In genomic region chr11:119323532-119324033, GRCh38 we compare ENCODE assay signal across 8 cellular contexts. TPM values are rescaled to one million over a fixed set of nuclear protein-coding genes. Genes with fewer than 3 reads are reported as not detected.
DNase-seq lines count a peak whose midpoint lies in the region; ATAC-seq lines count a peak whose summit lies in the region.

No MANE protein-coding gene starts in this region.

- DNase-seq in G401 (ENCODE audit: low spot score) (peak; percentile 87), NAMALWA (ENCODE audit: low spot score) (peak; percentile 80), T-helper 2 cell (peak; percentile 54 to 71 (median 65)), amygdala (lab: John Stamatoyannopoulos, UW) (peak in 41 of 56 donors; percentile 31 to 88 (median 56)), hypothalamus (lab: John Stamatoyannopoulos, UW) (peak in 38 of 51 donors; percentile 12 to 91 (median 52))
- DNase-seq in stimulated activated CD4-positive, alpha-beta T cell treated with anti-CD3 and anti-CD28 coated beads, Interleukin-12 subunit alpha, Interleukin-12 subunit beta, amount 100 ng/mL, for 24 hours (ENCODE audit: low read depth in 2 of 2), result peak; percentile 49 to 85

- ATAC-seq in HG02610 (IDR thresholded peaks at IDR 0.05; ENCODE audit: unreplicated experiment) (no peak), GM21737 (IDR thresholded peaks at IDR 0.05; ENCODE audit: unreplicated experiment) (no peak)

- in situ Hi-C loops in G401 (cut with HindIII; ENCODE audit: low sequenced_read_pairs), result loop anchor here (25.0 kb wide), 1 partner anchor 211 kb away; the partner anchor contains the start of genes C2CD2L, DPAGT1 and HINFP

RNA-seq across cellular contexts. Expression of gene MCAM, which starts 6.7 kb away (rescaled TPM):
- total RNA-seq in G401 (2014; rRNA removed; shearing (Covaris generic)), result 77.2 and 90.3 TPM in 2 replicates

RNA-seq across cellular contexts. Expression of gene RNF26, which starts 10.7 kb away (rescaled TPM):
- total RNA-seq in G401 (2014; rRNA removed; shearing (Covaris generic)), result 19.3 and 19.9 TPM in 2 replicates

RNA-seq across cellular contexts. Expression of gene C1QTNF5, which starts 17.1 kb away (rescaled TPM):
- total RNA-seq in G401 (2014; rRNA removed; shearing (Covaris generic)), result 0.17 and 1.0 TPM in 2 replicates

RNA-seq across cellular contexts. Expression of gene MFRP, which starts 22.9 kb away (rescaled TPM):
- 0.25 and 7.3 TPM in 2 replicates for total RNA-seq in G401 (2014; rRNA removed; shearing (Covaris generic))

RNA-seq across cellular contexts. Expression of gene USP2, which starts 57.9 kb away (rescaled TPM):
- total RNA-seq in G401 (2014; rRNA removed; shearing (Covaris generic)), result 0.75 and 1.8 TPM in 2 replicates
